22 cellular contexts compared by ENCODE assay signal in genomic region chr1:30870656-30871055, GRCh38. TPM values are rescaled to one million over a fixed set of nuclear protein-coding genes. Genes with fewer than 3 reads are reported as not detected.
A peak's percentile ranks its signal among the peaks of the same experiment; 100 is the strongest.
DNase-seq lines count a peak whose midpoint lies in the region; ATAC-seq and TF ChIP-seq lines count a peak whose summit lies in the region.
"Had no signal": no experiment of that assay in that cellular context is flagged by ENCODE, and none has a peak within 500 bp of the region (broad histone marks: within the 10 kb centered on the region; RNA-seq: fewer than 3 reads in every experiment).

No MANE protein-coding gene starts in this region.

- H3K27me3 ChIP-seq in GM23338 (ENCODE audit: insufficient read depth) = no peaks in the 10 kb centered on the region
- H3K27me3 ChIP-seq in Karpas-422 (ENCODE audit: low read length) = no peaks in the 10 kb centered on the region
- H3K27me3 ChIP-seq in iPS-20b (ENCODE audit: insufficient read depth, low read length) = no peaks in the 10 kb centered on the region
- no peaks in the 10 kb centered on the region for H3K27me3 ChIP-seq in osteoblast (ENCODE audit: insufficient read depth, low read length)
- H3K27me3 ChIP-seq: BE2C had no signal

- H3K27ac ChIP-seq in GM23338 (ENCODE audit: low read depth) (no peak overlapping the region), Karpas-422 (ENCODE audit: low read length) (no peak overlapping the region), iPS-20b (ENCODE audit: low read length) (peak overlapping the region; percentile 85), osteoblast (ENCODE audit: low read depth, low read length) (no peak overlapping the region)
- H3K27ac ChIP-seq: A549; BLaER1 treated with 17β-estradiol and CSF1 and Interleukin-3, amounts not matched to agents 10 nM and 100 nM; GM23248 had no signal

- H3K79me2 ChIP-seq in GM23338 (replicated peaks; ENCODE audit: insufficient read depth) (no peaks in the 10 kb centered on the region), Karpas-422 (ENCODE audit: low read length) (no peaks in the 10 kb centered on the region), osteoblast (ENCODE audit: insufficient read depth, low read length) (no peaks in the 10 kb centered on the region)

- H3K4me3 Mint-ChIP-seq in GM23338 = no peak overlapping the region
- H3K4me3 Mint-ChIP-seq: CD14-positive monocyte; CD4-positive, alpha-beta T cell; CD8-positive, alpha-beta memory T cell had no signal

- peaks cover 39% of the 10 kb centered on the region for H3K36me3 Mint-ChIP-seq in GM23338 (ENCODE audit: low read depth)
- H3K36me3 Mint-ChIP-seq: CD14-positive monocyte; CD8-positive, alpha-beta memory T cell had no signal

- H4K20me1 ChIP-seq in GM23338 (replicated peaks; ENCODE audit: insufficient read depth) (no peaks in the 10 kb centered on the region), Karpas-422 (ENCODE audit: insufficient read depth, low read depth, low read length) (no peaks in the 10 kb centered on the region), osteoblast (ENCODE audit: insufficient read depth, low read length) (no peaks in the 10 kb centered on the region)

- H3K4me1 ChIP-seq in GM23338 (ENCODE audit: insufficient read depth) (0 out of 2 replicates have a peak, but pooled peaks cover 9% of the 10 kb centered on the region), Karpas-422 (ENCODE audit: low read length) (no peaks in the 10 kb centered on the region), iPS-20b (ENCODE audit: insufficient read depth, low read length) (peaks cover 12% of the 10 kb centered on the region; the same call in 1 of the 2 replicates), osteoblast (ENCODE audit: insufficient read depth, low read length) (no peaks in the 10 kb centered on the region)
- H3K4me1 ChIP-seq: A549, BE2C had no signal

- H3K9me2 ChIP-seq in GM23338 (ENCODE audit: insufficient read depth) = no peaks in the 10 kb centered on the region
- no peaks in the 10 kb centered on the region for H3K9me2 ChIP-seq in Karpas-422 (replicated peaks; ENCODE audit: insufficient read depth, low read length)

- H3K4me3 ChIP-seq in GM23338 (no peak overlapping the region), Karpas-422 (ENCODE audit: low read length) (no peak overlapping the region), iPS-20b (ENCODE audit: low read length) (no peak overlapping the region), osteoblast (ENCODE audit: insufficient read depth, low read length) (no peak overlapping the region)
- H3K4me3 ChIP-seq: A549; BLaER1 treated with 17β-estradiol and CSF1 and Interleukin-3, amounts not matched to agents 10 nM and 100 nM; GM23248 had no signal

- H3K9me3 ChIP-seq in Karpas-422 (ENCODE audit: low read length) (no peaks in the 10 kb centered on the region), iPS-20b (ENCODE audit: insufficient read depth, low read depth, low read length) (no peaks in the 10 kb centered on the region), osteoblast (ENCODE audit: low read depth, low read length) (peaks cover 13% of the 10 kb centered on the region)
- H3K9me3 ChIP-seq: A549; BE2C; BLaER1 treated with 17β-estradiol and CSF1 and Interleukin-3, amounts not matched to agents 10 nM and 100 nM had no signal

- H3F3A ChIP-seq in GM23338 (replicated peaks; ENCODE audit: low read depth) = no peaks in the 10 kb centered on the region

- no peak overlapping the region for H2AFZ ChIP-seq in GM23338
- no peak overlapping the region for H2AFZ ChIP-seq in Karpas-422 (ENCODE audit: low read length)
- no peak overlapping the region for H2AFZ ChIP-seq in osteoblast (ENCODE audit: low read length)
- H2AFZ ChIP-seq: GM23248 had no signal

- no peak for ATAC-seq in GM23338
- no peak for ATAC-seq in GM21786 (IDR thresholded peaks at IDR 0.05; ENCODE audit: unreplicated experiment)
- ATAC-seq in HG02763 (IDR thresholded peaks at IDR 0.05; ENCODE audit: unreplicated experiment) = no peak
- ATAC-seq: HCT116 had no signal

- no peak overlapping the region for H3K27ac Mint-ChIP-seq in GM23338
- H3K27ac Mint-ChIP-seq: CD14-positive monocyte; CD4-positive, alpha-beta T cell; CD8-positive, alpha-beta memory T cell had no signal

- peaks cover 10% of the 10 kb centered on the region for H3K27me3 Mint-ChIP-seq in GM23338 (ENCODE audit: insufficient read depth, low read depth, poor library complexity)

- peaks cover 24% of the 10 kb centered on the region for H3K4me1 Mint-ChIP-seq in GM23338

- TF ChIP-seq CTCF in GM23338 (conservative IDR thresholded peaks at IDR 0.05; ENCODE audit: low read depth in 2 of 2) (no peak), osteoblast (IDR thresholded peaks at IDR 0.05; ENCODE audit: extremely low read depth, low read depth, low read length) (no peak)

- H3K9ac ChIP-seq in Karpas-422 (ENCODE audit: low read length) (no peak overlapping the region), iPS-20b (ENCODE audit: low read depth, low read length) (peak overlapping the region; percentile 56; the same call in 1 of the 2 replicates)
- H3K9ac ChIP-seq: GM23248 had no signal

- H3K36me3 ChIP-seq in GM23338 (ENCODE audit: insufficient read depth) = peaks cover 12% of the 10 kb centered on the region; the same call in 1 of the 2 replicates
- H3K36me3 ChIP-seq in Karpas-422 (ENCODE audit: insufficient read depth, low read length) = no peaks in the 10 kb centered on the region
- 0 out of 2 replicates have a peak, but pooled peaks cover 2% of the 10 kb centered on the region for H3K36me3 ChIP-seq in iPS-20b (ENCODE audit: insufficient read depth, low read depth, low read length)
- H3K36me3 ChIP-seq in osteoblast (ENCODE audit: insufficient read depth, low read length) = peaks cover 9% of the 10 kb centered on the region
- H3K36me3 ChIP-seq: BE2C had no signal

- DNase-seq in GM23338 (ENCODE audit: low spot score) (no peak), Karpas-422 (peak; percentile 40), osteoblast (ENCODE audit: insufficient read length, low spot score, missing footprints) (peak; percentile 77), NCI-H1092 (lab: John Stamatoyannopoulos, UW) (no peak)
- no peak for DNase-seq in stimulated activated CD4-positive, alpha-beta T cell treated with anti-CD3 and anti-CD28 coated beads, Interleukin-4, amount 100 ng/mL, for 24 hours
- DNase-seq: 8988T; ACHN; AML-193; BE2C; CD4-positive, alpha-beta T cell; CD8-positive, alpha-beta memory T cell; DMS53; DMS79 treated with DMSO at 0.1 percent for 48 hours; GF-D8; GM23248 had no signal

- H3K4me2 ChIP-seq in GM23338 (peak overlapping the region; percentile 65; the same call in 1 of the 2 replicates), Karpas-422 (ENCODE audit: low read depth, low read length, poor library complexity, severe bottlenecking) (no peak overlapping the region), osteoblast (ENCODE audit: insufficient read depth, low read length) (no peak overlapping the region)
- H3K4me2 ChIP-seq: A549 had no signal

- H3K9me3 Mint-ChIP-seq in GM23338 = peaks cover 16% of the 10 kb centered on the region
- H3K9me3 Mint-ChIP-seq: CD4-positive, alpha-beta T cell; CD8-positive, alpha-beta memory T cell had no signal

TF ChIP-seq in GM23338, 12 proteins besides CTCF, POLR2A, EP300 and RAD21:
- no peak for TF ChIP-seq POLR2AphosphoS5 (IDR thresholded peaks at IDR 0.05; ENCODE audit: low read depth)
- no peak for TF ChIP-seq EZH2 (IDR thresholded peaks at IDR 0.05; ENCODE audit: low read depth, unreplicated experiment)
- TF ChIP-seq CREB1 (CRISPR knock-in tag; IDR thresholded peaks at IDR 0.05; ENCODE audit: low read depth) = no peak
- no peak for TF ChIP-seq JUNB (IDR thresholded peaks at IDR 0.05; ENCODE audit: unreplicated experiment)
- no peak for TF ChIP-seq ZNF331 (CRISPR knock-in tag; IDR thresholded peaks at IDR 0.05; ENCODE audit: low read depth)
- TF ChIP-seq REST (IDR thresholded peaks at IDR 0.05; ENCODE audit: unreplicated experiment) = no peak
- no peak for TF ChIP-seq EZH2phosphoT487 (IDR thresholded peaks at IDR 0.05; ENCODE audit: unreplicated experiment)

RNA-seq across cellular contexts. Expression of gene SDC3, which starts 37.9 kb away (rescaled TPM):
- 22.4 and 29.7 TPM in 2 replicates for total RNA-seq in GM23338 (2014; rRNA removed; shearing (Covaris generic))
- 5.2 and 5.8 TPM in 2 replicates for polyA plus RNA-seq in GM23338 (2016; fragmentation: Nextera tagmentation; extraction: Ambion mirVana)
- 0.04 and 0.94 TPM in 2 replicates for total RNA-seq in Karpas-422 (2014; rRNA removed; shearing (Covaris generic); ENCODE audit: low replicate concordance)
- 38.0 and 39.8 TPM in 2 replicates for total RNA-seq in osteoblast
- polyA plus RNA-seq: CD8-positive, alpha-beta memory T cell had no signal

Comparison
In these comparisons a context has a peak if more than half of its experiments do, and no peak if none do; other contexts are left out.
1. DNase-seq: peak in Karpas-422 (single experiment) and osteoblast (single experiment); none in GM23338 (single experiment), stimulated activated CD4-positive, alpha-beta T cell treated with anti-CD3 and anti-CD28 coated beads, Interleukin-4, amount 100 ng/mL, for 24 hours (single experiment) and NCI-H1092 (single experiment).
2. RNA of gene SDC3, which starts 37.9 kb away (total RNA-seq): 38.0 to 39.8 TPM in osteoblast and 22.4 to 29.7 TPM in GM23338; 0.04 to 0.94 TPM in Karpas-422; every median in the first group is over 10 times any median in the second.